In the genomic region with DNA sequence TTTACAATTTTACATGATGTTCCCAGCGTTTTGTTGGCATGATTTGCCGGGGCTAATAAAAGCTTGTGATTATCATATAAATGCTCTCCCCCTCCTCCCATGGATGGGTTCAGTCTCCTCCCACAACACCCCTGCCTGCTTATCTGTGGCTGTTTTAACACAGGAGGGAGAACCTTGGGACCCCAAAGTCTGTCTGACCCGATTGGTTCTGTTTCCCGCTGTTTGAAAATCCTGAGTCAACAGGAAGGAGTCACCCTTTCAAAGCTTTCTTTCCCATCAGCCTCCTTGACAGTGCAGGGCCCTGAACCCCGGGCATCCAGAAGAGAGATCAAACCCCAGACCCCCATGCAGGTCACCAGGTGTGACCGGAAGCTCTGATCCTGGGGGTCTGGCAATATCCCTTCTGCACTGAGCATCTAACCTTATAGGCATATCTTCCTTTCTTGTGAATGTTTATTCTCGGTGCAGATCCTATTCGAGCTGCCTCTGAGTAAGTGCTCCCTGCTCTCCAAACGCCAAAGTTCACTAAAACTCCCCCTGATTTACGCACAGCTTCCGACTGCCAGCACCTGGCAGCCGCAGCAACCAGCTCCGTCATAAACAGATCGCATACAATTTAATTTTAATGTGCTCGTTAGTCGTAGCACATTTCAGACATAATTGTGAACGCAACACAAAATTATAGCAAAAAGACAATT, we compare ENCODE assay signal across 29 cellular contexts.
DNase-seq lines count a peak whose midpoint lies in the region; ATAC-seq and TF ChIP-seq lines count a peak whose summit lies in the region.
"Had no signal": no experiment of that assay in that cellular context is flagged by ENCODE, and none has a peak within 500 bp of the region (broad histone marks: within the 10 kb centered on the region; RNA-seq: fewer than 3 reads in every experiment).

No MANE protein-coding gene starts in this region.

- no peak overlapping the region for H3K9ac ChIP-seq in SK-N-MC (ENCODE audit: insufficient read length)

- peaks cover 64% of the 10 kb centered on the region for H3K36me3 ChIP-seq in SK-N-MC (ENCODE audit: insufficient read depth, low read length)
- no peaks in the 10 kb centered on the region for H3K36me3 ChIP-seq in testis (ENCODE audit: low read depth, missing control alignments)

- no peak for ATAC-seq in HG02610 (IDR thresholded peaks at IDR 0.05; ENCODE audit: unreplicated experiment)
- ATAC-seq: GM12878; naive thymus-derived CD8-positive, alpha-beta T cell; right cardiac atrium; stimulated activated effector memory CD8-positive, alpha-beta T cell treated with anti-CD3 and anti-CD28 coated beads, Interleukin-12 subunit alpha, Interleukin-12 subunit beta, amount 100 ng/mL, for 72 hours had no signal

- DNase-seq in NCI-H2107 treated with DMSO at 0.1 percent for 48 hours (lab: John Stamatoyannopoulos, UW; ENCODE audit: unreplicated experiment) (peak; percentile 10), NCI-H2107 (lab: John Stamatoyannopoulos, UW) (no peak), SK-N-MC (ENCODE audit: low read depth, low spot score) (no peak), mesothelial cell of epicardium (ENCODE audit: low spot score in 2 of 2, unreplicated experiment in 2 of 2) (no peak), testis (no peak), NCI-H69 (lab: John Stamatoyannopoulos, UW) (no peak), NK-92 (lab: John Stamatoyannopoulos, UW; ENCODE audit: unreplicated experiment) (no peak)
- DNase-seq: 8988T; activated CD4-positive, alpha-beta memory T cell treated with anti-CD3 and anti-CD28 coated beads for 36 hours; activated naive CD8-positive, alpha-beta T cell treated with anti-CD3 and anti-CD28 coated beads, Interleukin-2, amount 10 ng/mL, durations not matched to agents 7 days and 5 days; CD4-positive, alpha-beta T cell; EL; islet precursor cell; Karpas-422; midbrain; naive thymus-derived CD8-positive, alpha-beta T cell; NCI-H1694; NCI-H2171 treated with DMSO at 0.1 percent for 48 hours; NCI-H510A treated with DMSO at 0.1 percent for 48 hours; SJCRH30; stimulated activated CD4-positive, alpha-beta T cell treated with anti-CD3 and anti-CD28 coated beads, Interleukin-4, amount 100 ng/mL, for 24 hours; substantia nigra had no signal

- H3K27me3 Mint-ChIP-seq in mesothelial cell of epicardium (ENCODE audit: low read depth) = no peaks in the 10 kb centered on the region
- H3K27me3 Mint-ChIP-seq: activated CD4-positive, alpha-beta memory T cell treated with anti-CD3 and anti-CD28 coated beads for 36 hours; CD4-positive, alpha-beta T cell; dendritic cell treated with granulocyte-macrophage colony-stimulating factor and Interleukin-4, amounts not matched to agents 40 ng/mL and 50 ng/mL, for 4 days had no signal

- 48 to 50% methylated on average over 17 of the region's 17 CpGs for WGBS in testis, 2 donors

- H3K4me1 ChIP-seq in testis = peaks cover 8% of the 10 kb centered on the region
- H3K4me1 ChIP-seq: ascending aorta had no signal

- H3K4me3 ChIP-seq in SK-N-MC (no peak overlapping the region), testis (no peak overlapping the region)
- H3K4me3 ChIP-seq: ascending aorta, GM12878, SJCRH30 had no signal

- H3K27me3 ChIP-seq in testis = no peaks in the 10 kb centered on the region
- H3K27me3 ChIP-seq: ascending aorta, SJCRH30 had no signal

- no peak for TF ChIP-seq CTCF in mesothelial cell of epicardium (IDR thresholded peaks at IDR 0.05; ENCODE audit: unreplicated experiment)
- no peak for TF ChIP-seq CTCF in testis (IDR thresholded peaks at IDR 0.05)

- H3K4me3 Mint-ChIP-seq in mesothelial cell of epicardium = no peak overlapping the region
- H3K4me3 Mint-ChIP-seq: activated CD4-positive, alpha-beta memory T cell treated with anti-CD3 and anti-CD28 coated beads for 36 hours; activated naive CD8-positive, alpha-beta T cell treated with anti-CD3 and anti-CD28 coated beads, Interleukin-2, amount 10 ng/mL, durations not matched to agents 7 days and 5 days; CD4-positive, alpha-beta T cell; dendritic cell treated with granulocyte-macrophage colony-stimulating factor and Interleukin-4, amounts not matched to agents 40 ng/mL and 50 ng/mL, for 4 days; naive thymus-derived CD8-positive, alpha-beta T cell; stimulated activated effector memory CD8-positive, alpha-beta T cell treated with anti-CD3 and anti-CD28 coated beads, Interleukin-12 subunit alpha, Interleukin-12 subunit beta, amount 100 ng/mL, for 72 hours had no signal

- peaks cover 40% of the 10 kb centered on the region for H3K36me3 Mint-ChIP-seq in mesothelial cell of epicardium
- H3K36me3 Mint-ChIP-seq: activated naive CD8-positive, alpha-beta T cell treated with anti-CD3 and anti-CD28 coated beads, Interleukin-2, amount 10 ng/mL, durations not matched to agents 7 days and 5 days; naive thymus-derived CD8-positive, alpha-beta T cell; stimulated activated effector memory CD8-positive, alpha-beta T cell treated with anti-CD3 and anti-CD28 coated beads, Interleukin-12 subunit alpha, Interleukin-12 subunit beta, amount 100 ng/mL, for 72 hours had no signal

- H3K9me3 ChIP-seq in SK-N-MC (ENCODE audit: low read depth, low read length) = no peaks in the 10 kb centered on the region
- H3K9me3 ChIP-seq in testis = no peaks in the 10 kb centered on the region
- H3K9me3 ChIP-seq: ascending aorta, SJCRH30 had no signal

- peaks cover 9% of the 10 kb centered on the region for H3K4me1 Mint-ChIP-seq in mesothelial cell of epicardium
- H3K4me1 Mint-ChIP-seq: activated naive CD8-positive, alpha-beta T cell treated with anti-CD3 and anti-CD28 coated beads, Interleukin-2, amount 10 ng/mL, durations not matched to agents 7 days and 5 days had no signal

- intact Hi-C loops in testis (cut with DNase I; ENCODE audit: low total_unique reads) = no loop called here

- no peak for TF ChIP-seq POLR2A in testis (IDR thresholded peaks at IDR 0.05)

- H3K27ac ChIP-seq in SK-N-MC (peak overlapping the region; percentile 44), testis (peak overlapping the region; percentile 34 to 55)
- H3K27ac ChIP-seq: ascending aorta, SJCRH30 had no signal

- peak overlapping the region; percentile 34 for H3K27ac Mint-ChIP-seq in mesothelial cell of epicardium
- H3K27ac Mint-ChIP-seq: activated CD4-positive, alpha-beta memory T cell treated with anti-CD3 and anti-CD28 coated beads for 36 hours; activated naive CD8-positive, alpha-beta T cell treated with anti-CD3 and anti-CD28 coated beads, Interleukin-2, amount 10 ng/mL, durations not matched to agents 7 days and 5 days; activated T-helper 2 cell treated with anti-CD3 and anti-CD28 coated beads, Interferon-gamma antibody, Interleukin-2, Interleukin-4, amounts not matched to agents 10 μg/mL and 5 μg/mL and 100 μg/mL, durations not matched to agents 14 hours and 24 hours and 36 hours; CD4-positive, alpha-beta T cell; dendritic cell treated with granulocyte-macrophage colony-stimulating factor and Interleukin-4, amounts not matched to agents 40 ng/mL and 50 ng/mL, for 4 days; naive thymus-derived CD8-positive, alpha-beta T cell; stimulated activated effector memory CD8-positive, alpha-beta T cell treated with anti-CD3 and anti-CD28 coated beads, Interleukin-12 subunit alpha, Interleukin-12 subunit beta, amount 100 ng/mL, for 72 hours had no signal

- no peaks in the 10 kb centered on the region for H3K9me3 Mint-ChIP-seq in mesothelial cell of epicardium
- H3K9me3 Mint-ChIP-seq: activated CD4-positive, alpha-beta memory T cell treated with anti-CD3 and anti-CD28 coated beads for 36 hours; activated naive CD8-positive, alpha-beta T cell treated with anti-CD3 and anti-CD28 coated beads, Interleukin-2, amount 10 ng/mL, durations not matched to agents 7 days and 5 days; activated T-helper 2 cell treated with anti-CD3 and anti-CD28 coated beads, Interferon-gamma antibody, Interleukin-2, Interleukin-4, amounts not matched to agents 10 μg/mL and 5 μg/mL and 100 μg/mL, durations not matched to agents 14 hours and 24 hours and 36 hours; CD4-positive, alpha-beta T cell; dendritic cell treated with granulocyte-macrophage colony-stimulating factor and Interleukin-4, amounts not matched to agents 40 ng/mL and 50 ng/mL, for 4 days; naive thymus-derived CD8-positive, alpha-beta T cell; stimulated activated effector memory CD8-positive, alpha-beta T cell treated with anti-CD3 and anti-CD28 coated beads, Interleukin-12 subunit alpha, Interleukin-12 subunit beta, amount 100 ng/mL, for 72 hours had no signal
